ENCODE assay signal across 15 cellular contexts in genomic region chr10:4519691-4520402, GRCh38.
DNase-seq lines count a peak whose midpoint lies in the region; ATAC-seq and TF ChIP-seq lines count a peak whose summit lies in the region.
"Had no signal": no experiment of that assay in that cellular context is flagged by ENCODE, and none has a peak within 500 bp of the region (broad histone marks: within the 10 kb centered on the region; RNA-seq: fewer than 3 reads in every experiment).

No MANE protein-coding gene starts in this region.

- TF ChIP-seq POLR2A in HCT116 (IDR thresholded peaks at IDR 0.05; ENCODE audit: borderline replicate concordance, extremely low read depth, insufficient read depth, insufficient read length) = no peak

- no peaks in the 10 kb centered on the region for H3K27me3 Mint-ChIP-seq in progenitor cell of endocrine pancreas

- no peaks in the 10 kb centered on the region for H3K27me3 ChIP-seq in HCT116 (ENCODE audit: insufficient read depth, low read length)
- no peaks in the 10 kb centered on the region for H3K27me3 ChIP-seq in fibroblast of lung (ENCODE audit: control insufficient read depth, insufficient read depth, low read length)

- H3K9me3 Mint-ChIP-seq in progenitor cell of endocrine pancreas (ENCODE audit: low read depth) = peaks cover 5% of the 10 kb centered on the region
- H3K9me3 Mint-ChIP-seq: activated CD8-positive, alpha-beta T cell treated with anti-CD3 and anti-CD28 coated beads for 36 hours; central memory CD8-positive, alpha-beta T cell had no signal

- H3K4me1 Mint-ChIP-seq in progenitor cell of endocrine pancreas (ENCODE audit: low read depth) = peaks cover 9% of the 10 kb centered on the region
- H3K4me1 Mint-ChIP-seq: central memory CD8-positive, alpha-beta T cell; immature natural killer cell had no signal

- CTCF ChIA-PET in HCT116 (lab: Charles Lee) = no interaction called here

- H3K79me2 ChIP-seq in HCT116 (ENCODE audit: insufficient read depth, low read length) (no peaks in the 10 kb centered on the region), fibroblast of lung (ENCODE audit: control insufficient read depth, insufficient read depth, low read length) (no peaks in the 10 kb centered on the region)

- POLR2A ChIA-PET in HCT116 (lab: Charles Lee) = no interaction called here

- no peak overlapping the region for H3K4me2 ChIP-seq in HCT116 (ENCODE audit: low read length)
- no peak overlapping the region for H3K4me2 ChIP-seq in fibroblast of lung (ENCODE audit: extremely low read depth, insufficient read depth, low read length)

- intact Hi-C loops in HCT116 (cut with micrococcal nuclease) = loop anchor here (10.0 kb wide), 1 partner anchor 1325 kb away; no protein-coding TSS in a partner anchor

- H3K27ac ChIP-seq in HCT116 (ENCODE audit: low read depth, low read length) (no peak overlapping the region), fibroblast of lung (ENCODE audit: insufficient read depth, low read length) (no peak overlapping the region)

- H3K9me3 ChIP-seq in HCT116 (ENCODE audit: control insufficient read depth in 1 of 2, insufficient read depth in 1 of 2, low read depth in 1 of 2, low read length in 2 of 2) (no peaks in the 10 kb centered on the region), fibroblast of lung (ENCODE audit: control insufficient read depth, insufficient read depth, low read depth, low read length) (no peaks in the 10 kb centered on the region)

- no peak overlapping the region for H2AFZ ChIP-seq in HCT116 (ENCODE audit: low read depth, low read length, poor library complexity, severe bottlenecking)
- no peak overlapping the region for H2AFZ ChIP-seq in fibroblast of lung (ENCODE audit: low read length)

- H4K20me1 ChIP-seq in HCT116 (ENCODE audit: insufficient read depth) (no peaks in the 10 kb centered on the region), fibroblast of lung (ENCODE audit: control insufficient read depth, extremely low read depth, insufficient read depth, low read length) (no peaks in the 10 kb centered on the region)

- H3K27ac Mint-ChIP-seq in progenitor cell of endocrine pancreas = no peak overlapping the region
- H3K27ac Mint-ChIP-seq: activated CD8-positive, alpha-beta T cell treated with anti-CD3 and anti-CD28 coated beads for 36 hours; CD4-positive, alpha-beta T cell; immature natural killer cell had no signal

- H3K4me1 ChIP-seq in HCT116 (ENCODE audit: control insufficient read depth in 1 of 2, insufficient read depth in 2 of 2, low read length in 2 of 2) = no peaks in the 10 kb centered on the region
- no peaks in the 10 kb centered on the region for H3K4me1 ChIP-seq in fibroblast of lung (ENCODE audit: control insufficient read depth, extremely low read depth, insufficient read depth, low read length)

- no peak overlapping the region for H3K9ac ChIP-seq in HCT116 (ENCODE audit: low read length)
- H3K9ac ChIP-seq in fibroblast of lung (ENCODE audit: insufficient read depth, low read length) = no peak overlapping the region

- ATAC-seq in HCT116 (no peak), GM18870 (IDR thresholded peaks at IDR 0.05; ENCODE audit: unreplicated experiment) (no peak)
- ATAC-seq: activated CD8-positive, alpha-beta T cell treated with anti-CD3 and anti-CD28 coated beads for 36 hours had no signal

- RAD21 ChIA-PET in HCT116 (lab: Charles Lee; ENCODE audit: low non-redundant PET in 1 of 2, low total read pairs in 2 of 2, uncharacterized antibody in 2 of 2, unreplicated experiment in 2 of 2) = no interaction called here

- no TSS peak for BruUV-seq in HCT116 (replicated peaks; lab: Mats Ljungman, UMichigan)

- peak overlapping the region; percentile 5 for H3K4me3 Mint-ChIP-seq in progenitor cell of endocrine pancreas (ENCODE audit: low read depth)
- H3K4me3 Mint-ChIP-seq: activated CD8-positive, alpha-beta T cell treated with anti-CD3 and anti-CD28 coated beads for 36 hours; CD4-positive, alpha-beta T cell; central memory CD8-positive, alpha-beta T cell; immature natural killer cell had no signal

- TF ChIP-seq CTCF in HCT116 (IDR thresholded peaks at IDR 0.05 in 2 of 3, conservative IDR thresholded peaks at IDR 0.05 in 1 of 3; ENCODE audit: borderline replicate concordance in 1 of 3, insufficient read depth in 1 of 3, low read depth in 2 of 3, low read length in 2 of 3) (no peak), fibroblast of lung (conservative IDR thresholded peaks at IDR 0.05 in 1 of 2, IDR thresholded peaks at IDR 0.05 in 1 of 2; ENCODE audit: low read depth in 1 of 2, low read length in 2 of 2) (no peak), progenitor cell of endocrine pancreas (IDR thresholded peaks at IDR 0.05; ENCODE audit: unreplicated experiment) (no peak)

- DNase-seq in HCT116 (ENCODE audit: low read depth, low spot score) (no peak), OCI-M1 (lab: John Stamatoyannopoulos, UW) (peak; percentile 52), fibroblast of lung (ENCODE audit: low read depth in 2 of 2) (peak; percentile 46 to 96), progenitor cell of endocrine pancreas (ENCODE audit: low spot score, unreplicated experiment) (no peak), DMS153 (lab: John Stamatoyannopoulos, UW) (no peak), DMS114 treated with DMSO at 0.1 percent for 48 hours (lab: John Stamatoyannopoulos, UW; ENCODE audit: unreplicated experiment) (no peak)
- no peak for DNase-seq in activated CD8-positive, alpha-beta memory T cell treated with anti-CD3 and anti-CD28 coated beads, Interleukin-2, amount 50 U/mL, for 4 hours
- DNase-seq: activated CD8-positive, alpha-beta T cell treated with anti-CD3 and anti-CD28 coated beads for 36 hours; activated gamma-delta T cell treated with Interleukin-2 at 50 U/mL for 16 hours; CD4-positive, alpha-beta T cell; erythroblast; immature natural killer cell; NCI-H2107 had no signal

- H3K36me3 ChIP-seq in HCT116 (ENCODE audit: control insufficient read depth in 1 of 2, insufficient read depth in 2 of 2, low read length in 2 of 2) (no peaks in the 10 kb centered on the region), fibroblast of lung (ENCODE audit: control insufficient read depth, insufficient read depth, low read length) (no peaks in the 10 kb centered on the region)

- H3K9me2 ChIP-seq in HCT116 (ENCODE audit: insufficient read depth) = no peaks in the 10 kb centered on the region

- no peak overlapping the region for H3K4me3 ChIP-seq in HCT116 (replicated peaks in 1 of 2; ENCODE audit: low read depth in 1 of 2, low read length in 2 of 2)
- no peak overlapping the region for H3K4me3 ChIP-seq in fibroblast of lung (replicated peaks in 1 of 4; ENCODE audit: control extremely low read depth in 1 of 4, insufficient read depth in 1 of 4, low read depth in 3 of 4, low read length in 4 of 4)

- H3K36me3 Mint-ChIP-seq in progenitor cell of endocrine pancreas (ENCODE audit: insufficient read depth) = no peaks in the 10 kb centered on the region
- H3K36me3 Mint-ChIP-seq: immature natural killer cell had no signal

- TF ChIP-seq RAD21 in HCT116 (IDR thresholded peaks at IDR 0.05; ENCODE audit: low read depth) = no peak

TF ChIP-seq in HCT116, 20 proteins besides CTCF, POLR2A, EP300 and RAD21:
- TF ChIP-seq TCF7L2 (IDR thresholded peaks at IDR 0.05; ENCODE audit: borderline replicate concordance, extremely low read depth, insufficient read depth, insufficient read length) = no peak
- peak; percentile 52 for TF ChIP-seq SP1 (IDR thresholded peaks at IDR 0.05; ENCODE audit: low read depth)
- no peak for TF ChIP-seq MAX (IDR thresholded peaks at IDR 0.05)
- TF ChIP-seq EZH2phosphoT487 (IDR thresholded peaks at IDR 0.05; ENCODE audit: borderline replicate concordance) = no peak
- TF ChIP-seq YY1 (IDR thresholded peaks at IDR 0.05; ENCODE audit: extremely low read depth, insufficient replicate concordance, low read depth, low read length) = no peak
- TF ChIP-seq FOSL1 (IDR thresholded peaks at IDR 0.05; ENCODE audit: low read depth) = peak; percentile 53
- TF ChIP-seq JUND (IDR thresholded peaks at IDR 0.05) = peak; percentile 39; the same call in 1 of the 2 replicates
- TF ChIP-seq POLR2AphosphoS5 (IDR thresholded peaks at IDR 0.05; ENCODE audit: low read depth, low read length) = no peak
- peak; percentile 52; the same call in 1 of the 2 replicates for TF ChIP-seq ATF3 (IDR thresholded peaks at IDR 0.05)
- TF ChIP-seq REST (IDR thresholded peaks at IDR 0.05; ENCODE audit: low read depth) = no peak
- no peak for TF ChIP-seq EGR1 (IDR thresholded peaks at IDR 0.05; ENCODE audit: low read depth)
- TF ChIP-seq SRF (IDR thresholded peaks at IDR 0.05; ENCODE audit: low read depth) = no peak
- TF ChIP-seq CEBPB (IDR thresholded peaks at IDR 0.05; ENCODE audit: low read depth) = peak; percentile 93

Comparison
In these comparisons a context has a peak if more than half of its experiments do, and no peak if none do; other contexts are left out.
1. DNase-seq: peak in OCI-M1 (single experiment) and fibroblast of lung (2 of 2); none in HCT116 (single experiment), progenitor cell of endocrine pancreas (single experiment), activated CD8-positive, alpha-beta memory T cell treated with anti-CD3 and anti-CD28 coated beads, Interleukin-2, amount 50 U/mL, for 4 hours (single experiment), DMS153 (single experiment) and DMS114 treated with DMSO at 0.1 percent for 48 hours (single experiment).